In genomic region chr5:95549030-95549429, GRCh38 we compare ENCODE assay signal across 1 cellular context.
TF ChIP-seq lines count a peak whose summit lies in the region.

No MANE protein-coding gene starts in this region.

TF ChIP-seq in GM12878, 131 proteins besides CTCF, POLR2A, EP300 and RAD21:
- TF ChIP-seq CEBPZ (IDR thresholded peaks at IDR 0.05; ENCODE audit: low read depth, low read length) (no peak), POU2F2 (IDR thresholded peaks at IDR 0.05; ENCODE audit: borderline replicate concordance, low read depth, low read length) (no peak), CREB1 (IDR thresholded peaks at IDR 0.05; ENCODE audit: low read depth) (no peak), ZBTB33 (IDR thresholded peaks at IDR 0.05) (no peak), SMAD5 (IDR thresholded peaks at IDR 0.05; ENCODE audit: low read depth) (no peak), CBFB (IDR thresholded peaks at IDR 0.05; ENCODE audit: low read depth) (no peak), SIX5 (IDR thresholded peaks at IDR 0.05; ENCODE audit: low read depth, low read length, severe bottlenecking) (no peak)
